In genomic region chrY:2949590-2950252, GRCh38 we compare ENCODE assay signal across 18 cellular contexts. TPM values are rescaled to one million over a fixed set of nuclear protein-coding genes. Genes with fewer than 3 reads are reported as not detected.
DNase-seq lines count a peak whose midpoint lies in the region; ATAC-seq and TF ChIP-seq lines count a peak whose summit lies in the region.
"Had no signal": no experiment of that assay in that cellular context is flagged by ENCODE, and none has a peak within 500 bp of the region (broad histone marks: within the 10 kb centered on the region; RNA-seq: fewer than 3 reads in every experiment).

No MANE protein-coding gene starts in this region.

- no peak overlapping the region for H3K27ac ChIP-seq in H9 (ENCODE audit: insufficient read length, low read depth, low read length)
- H3K27ac ChIP-seq: C4-2B, dorsolateral prefrontal cortex had no signal

- ATAC-seq in GM18868 (IDR thresholded peaks at IDR 0.05; ENCODE audit: unreplicated experiment): peak; percentile 87
- peak; percentile 68 for ATAC-seq in GM21515 (IDR thresholded peaks at IDR 0.05; ENCODE audit: unreplicated experiment)
- ATAC-seq in HG03432 (IDR thresholded peaks at IDR 0.05; ENCODE audit: unreplicated experiment): peak; percentile 84
- peak; percentile 92 for ATAC-seq in activated naive CD8-positive, alpha-beta T cell treated with anti-CD3 and anti-CD28 coated beads, Interleukin-2, amount 50 U/mL, for 24 hours
- ATAC-seq in GM19395 (IDR thresholded peaks at IDR 0.05; ENCODE audit: unreplicated experiment): no peak
- no peak for ATAC-seq in HG03520 (IDR thresholded peaks at IDR 0.05; ENCODE audit: unreplicated experiment)

- H3T11ph ChIP-seq in H9 (ENCODE audit: low read length): no peak overlapping the region

- WGBS in H9 (ENCODE audit: extremely low coverage, insufficient read length, low lambda C conversion rate): no CpG with 5 or more reads among the region's 7 CpGs

- H3K9me3 ChIP-seq in H9 (ENCODE audit: control insufficient read depth, low read depth, low read length): no peaks in the 10 kb centered on the region

- no peaks in the 10 kb centered on the region for H3K23me2 ChIP-seq in H9 (ENCODE audit: insufficient read length, low read depth, low read length, poor library complexity, severe bottlenecking)

- no peak overlapping the region for H4K5ac ChIP-seq in H9 (ENCODE audit: insufficient read length, low read depth, low read length)

- H3K79me1 ChIP-seq in H9 (ENCODE audit: insufficient read depth, low read depth, low read length, poor library complexity, severe bottlenecking): no peaks in the 10 kb centered on the region

- no peak overlapping the region for H3K14ac ChIP-seq in H9 (ENCODE audit: insufficient read depth, low read length)

- no peak overlapping the region for H4K8ac ChIP-seq in H9 (replicated peaks; ENCODE audit: insufficient read length, low read depth, low read length)

- H2AFZ ChIP-seq in H9 (ENCODE audit: low read length): no peak overlapping the region

- no peak overlapping the region for H2BK120ac ChIP-seq in H9 (ENCODE audit: low read depth, low read length, poor library complexity, severe bottlenecking)

- H3K27me3 ChIP-seq in H9 (ENCODE audit: insufficient read depth, low read length): no peaks in the 10 kb centered on the region
- H3K27me3 ChIP-seq: dorsolateral prefrontal cortex had no signal

- no peaks in the 10 kb centered on the region for H4K20me1 ChIP-seq in H9 (ENCODE audit: control insufficient read depth, insufficient read depth, insufficient read length)

- peaks cover 11% of the 10 kb centered on the region for H3K36me3 Mint-ChIP-seq in activated naive CD8-positive, alpha-beta T cell treated with anti-CD3 and anti-CD28 coated beads, Interleukin-2, amount 50 U/mL, for 24 hours (ENCODE audit: low read depth)
- no peaks in the 10 kb centered on the region for H3K36me3 Mint-ChIP-seq in H9 (ENCODE audit: insufficient read depth in 1 of 3, low read depth in 3 of 3)
- H3K36me3 Mint-ChIP-seq in chondrocyte (ENCODE audit: low read depth): no peaks in the 10 kb centered on the region

- no peaks in the 10 kb centered on the region for H3K9me3 Mint-ChIP-seq in activated naive CD8-positive, alpha-beta T cell treated with anti-CD3 and anti-CD28 coated beads, Interleukin-2, amount 50 U/mL, for 24 hours
- H3K9me3 Mint-ChIP-seq in H9: no peaks in the 10 kb centered on the region
- H3K9me3 Mint-ChIP-seq in chondrocyte (ENCODE audit: low read depth): no peaks in the 10 kb centered on the region
- H3K9me3 Mint-ChIP-seq: activated T-cell treated with anti-CD3 and anti-CD28 coated beads, Interleukin-2, amount 50 U/mL, for 4 hours; nephron progenitor cell had no signal

- H3K27me3 Mint-ChIP-seq in activated naive CD8-positive, alpha-beta T cell treated with anti-CD3 and anti-CD28 coated beads, Interleukin-2, amount 50 U/mL, for 24 hours: no peaks in the 10 kb centered on the region
- H3K27me3 Mint-ChIP-seq in H9 (ENCODE audit: low read depth): no peaks in the 10 kb centered on the region
- H3K27me3 Mint-ChIP-seq in chondrocyte (ENCODE audit: low read depth): no peaks in the 10 kb centered on the region

- DNase-seq in activated naive CD8-positive, alpha-beta T cell treated with anti-CD3 and anti-CD28 coated beads, Interleukin-2, amount 50 U/mL, for 24 hours: peak; percentile 29
- DNase-seq in H9: no peak
- no peak for DNase-seq in chondrocyte (ENCODE audit: low spot score)
- DNase-seq: activated T-cell treated with anti-CD3 and anti-CD28 coated beads, Interleukin-2, amount 50 U/mL, for 4 hours; dorsolateral prefrontal cortex; EL; NCI-H82; nephron progenitor cell; retina; SIG-M5 had no signal

- H3K79me2 ChIP-seq in H9 (ENCODE audit: insufficient read depth, low read length): no peaks in the 10 kb centered on the region

- no peak overlapping the region for H3K4me3 Mint-ChIP-seq in activated naive CD8-positive, alpha-beta T cell treated with anti-CD3 and anti-CD28 coated beads, Interleukin-2, amount 50 U/mL, for 24 hours
- H3K4me3 Mint-ChIP-seq in H9 (no peak overlapping the region), chondrocyte (ENCODE audit: unreplicated experiment) (no peak overlapping the region)
- H3K4me3 Mint-ChIP-seq: activated T-cell treated with anti-CD3 and anti-CD28 coated beads, Interleukin-2, amount 50 U/mL, for 4 hours; nephron progenitor cell had no signal

- H3K4me2 ChIP-seq in H9 (ENCODE audit: insufficient read depth, insufficient read length, low read length): no peak overlapping the region

- no peak overlapping the region for H3K9ac ChIP-seq in H9 (ENCODE audit: extremely low read depth, insufficient read length, low read length)

- no peak overlapping the region for H2BK12ac ChIP-seq in H9 (ENCODE audit: insufficient read length, low read depth, low read length)

- H3K4ac ChIP-seq in H9 (ENCODE audit: low read depth, low read length): no peak overlapping the region

- no peak overlapping the region for H4K91ac ChIP-seq in H9 (ENCODE audit: insufficient read length, low read depth, low read length)

- no peak overlapping the region for H3K23ac ChIP-seq in H9 (ENCODE audit: insufficient read length, low read depth, low read length)

- H3K18ac ChIP-seq in H9 (ENCODE audit: insufficient read length, low read depth, low read length): no peak overlapping the region

- no peak overlapping the region for H2BK15ac ChIP-seq in H9 (ENCODE audit: low read depth, low read length)

- H2AK5ac ChIP-seq in H9 (ENCODE audit: insufficient read length, low read length): no peak overlapping the region

- no peak for TF ChIP-seq CTCF in H9 (conservative IDR thresholded peaks at IDR 0.05)
- no peak for TF ChIP-seq CTCF in chondrocyte (IDR thresholded peaks at IDR 0.05)

- no peaks in the 10 kb centered on the region for H3K4me1 ChIP-seq in H9 (ENCODE audit: insufficient read depth, low read length)

- H3K56ac ChIP-seq in H9 (ENCODE audit: insufficient read length, low read depth, low read length): no peak overlapping the region

- peaks cover 59% of the 10 kb centered on the region for H3K4me1 Mint-ChIP-seq in activated naive CD8-positive, alpha-beta T cell treated with anti-CD3 and anti-CD28 coated beads, Interleukin-2, amount 50 U/mL, for 24 hours
- H3K4me1 Mint-ChIP-seq in H9 (no peaks in the 10 kb centered on the region), chondrocyte (ENCODE audit: low read depth) (no peaks in the 10 kb centered on the region)
- H3K4me1 Mint-ChIP-seq: nephron progenitor cell had no signal

- H2BK5ac ChIP-seq in H9 (ENCODE audit: insufficient read length, low read length): no peak overlapping the region

- no peak overlapping the region for H2BK20ac ChIP-seq in H9 (ENCODE audit: low read depth, low read length, poor library complexity, severe bottlenecking)

- H3K27ac Mint-ChIP-seq in activated naive CD8-positive, alpha-beta T cell treated with anti-CD3 and anti-CD28 coated beads, Interleukin-2, amount 50 U/mL, for 24 hours: no peak overlapping the region
- H3K27ac Mint-ChIP-seq in H9 (no peak overlapping the region), chondrocyte (ENCODE audit: unreplicated experiment) (no peak overlapping the region)
- H3K27ac Mint-ChIP-seq: nephron progenitor cell had no signal

RNA-seq across cellular contexts. Expression of gene ZFY, which starts 14.5 kb away (rescaled TPM):
- not detected in 2 replicates for total RNA-seq in H9 (2021)
- not detected in 3 replicates for total RNA-seq in chondrocyte
- total RNA-seq: HT-29, lung had no signal

Comparison
In these comparisons a context has a peak if more than half of its experiments do, and no peak if none do; other contexts are left out.
1. ATAC-seq: peak in GM18868 (single experiment), GM21515 (single experiment), HG03432 (single experiment) and activated naive CD8-positive, alpha-beta T cell treated with anti-CD3 and anti-CD28 coated beads, Interleukin-2, amount 50 U/mL, for 24 hours (single experiment); none in GM19395 (single experiment) and HG03520 (single experiment).